ENCODE assay signal across 32 cellular contexts in the genomic region with DNA sequence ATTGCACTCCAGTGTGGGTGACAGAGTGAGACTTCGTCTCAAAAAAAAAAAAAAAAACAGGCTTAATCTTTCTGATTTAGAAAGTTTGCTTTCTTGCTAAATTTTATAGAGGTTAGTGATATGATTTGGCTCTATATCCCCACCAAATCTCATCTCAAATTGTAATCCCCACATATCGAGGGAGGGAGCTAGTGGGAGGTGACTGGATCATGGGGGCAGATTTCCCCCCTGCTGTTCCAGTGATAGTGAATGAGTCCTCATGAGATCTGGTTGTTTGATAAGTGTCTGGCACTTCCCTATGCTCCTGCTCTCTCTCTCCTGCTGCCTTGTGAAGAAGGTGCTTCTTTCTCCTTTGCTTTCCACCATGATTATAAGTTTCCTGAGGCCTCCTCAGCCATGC.
"Had no signal": no experiment of that assay in that cellular context is flagged by ENCODE, and none has a peak within 500 bp of the region (broad histone marks: within the 10 kb centered on the region; RNA-seq: fewer than 3 reads in every experiment).

No MANE protein-coding gene starts in this region.

- H3K4me3 ChIP-seq: coronary artery, dorsolateral prefrontal cortex, esophagus muscularis mucosa, gastrocnemius medialis, heart left ventricle had no signal

- H3K36me3 Mint-ChIP-seq: activated CD4-positive, alpha-beta memory T cell treated with anti-CD3 and anti-CD28 coated beads for 36 hours; activated CD8-positive, alpha-beta memory T cell treated with anti-CD3 and anti-CD28 coated beads, Interleukin-2, amount 10 ng/mL, durations not matched to agents 7 days and 5 days; activated naive CD4-positive, alpha-beta T cell treated with anti-CD3 and anti-CD28 coated beads, Interleukin-2, amount 10 ng/mL, durations not matched to agents 7 days and 5 days; activated naive CD4-positive, alpha-beta T cell treated with anti-CD3 and anti-CD28 coated beads, Interleukin-2, amount 50 U/mL, for 72 hours; activated naive CD8-positive, alpha-beta T cell treated with anti-CD3 and anti-CD28 coated beads, Interleukin-2, amount 10 ng/mL, durations not matched to agents 7 days and 5 days had no signal

- H3K27ac Mint-ChIP-seq: activated CD4-positive, alpha-beta memory T cell treated with anti-CD3 and anti-CD28 coated beads for 36 hours; activated CD4-positive, alpha-beta T cell treated with anti-CD3 and anti-CD28 coated beads for 36 hours; activated CD4-positive, alpha-beta T cell treated with anti-CD3 and anti-CD28 coated beads, Interleukin-2, amount 10 ng/mL, durations not matched to agents 24 days and 14 days; activated CD8-positive, alpha-beta memory T cell treated with anti-CD3 and anti-CD28 coated beads, Interleukin-2, amount 10 ng/mL, durations not matched to agents 7 days and 5 days; activated CD8-positive, alpha-beta T cell treated with anti-CD3 and anti-CD28 coated beads, Interleukin-2, amount 10 ng/mL, durations not matched to agents 7 days and 5 days; activated naive CD4-positive, alpha-beta T cell treated with anti-CD3 and anti-CD28 coated beads, Interleukin-2, amount 10 ng/mL, durations not matched to agents 7 days and 5 days; activated naive CD4-positive, alpha-beta T cell treated with anti-CD3 and anti-CD28 coated beads, Interleukin-2, amount 50 U/mL, for 72 hours; activated naive CD8-positive, alpha-beta T cell treated with anti-CD3 and anti-CD28 coated beads, Interleukin-2, amount 10 ng/mL, durations not matched to agents 7 days and 5 days; activated T-helper 1 cell treated with anti-CD3 and anti-CD28 coated beads, Interleukin-12 subunit alpha, Interleukin-12 subunit beta, Interleukin-2, Interleukin-4 antibody, amounts not matched to agents 30 ng/mL and 10 ng/mL and 1 ng/mL, durations not matched to agents 14 hours and 24 hours and 36 hours; activated T-helper 2 cell treated with anti-CD3 and anti-CD28 coated beads, Interferon-gamma antibody, Interleukin-2, Interleukin-4, amounts not matched to agents 10 μg/mL and 5 μg/mL and 100 μg/mL, durations not matched to agents 14 hours and 24 hours and 36 hours; dendritic cell treated with granulocyte-macrophage colony-stimulating factor and Interleukin-4, amounts not matched to agents 40 ng/mL and 50 ng/mL, for 4 days; T-helper 17 cell; T-helper 2 cell treated with Interferon-gamma antibody and Interleukin-4, amounts not matched to agents 5 μg/mL and 100 μg/mL, for 36 hours had no signal

- DNase-seq: activated CD4-positive, alpha-beta memory T cell treated with anti-CD3 and anti-CD28 coated beads for 36 hours; activated CD4-positive, alpha-beta T cell treated with anti-CD3 and anti-CD28 coated beads for 36 hours; activated CD4-positive, alpha-beta T cell treated with anti-CD3 and anti-CD28 coated beads, Interleukin-2, amount 10 ng/mL, durations not matched to agents 24 days and 14 days; activated CD4-positive, CD25-positive, alpha-beta regulatory T cell; activated CD4-positive, CD25-positive, alpha-beta regulatory T cell treated with anti-CD3 and anti-CD28 coated beads, Interleukin-2, amount 50 U/mL, for 72 hours; activated CD8-positive, alpha-beta memory T cell treated with anti-CD3 and anti-CD28 coated beads, Interleukin-2, amount 10 ng/mL, durations not matched to agents 7 days and 5 days; activated CD8-positive, alpha-beta memory T cell treated with anti-CD3 and anti-CD28 coated beads, Interleukin-2, amount 50 U/mL, for 4 hours; activated CD8-positive, alpha-beta T cell treated with anti-CD3 and anti-CD28 coated beads, Interleukin-2, amount 10 ng/mL, durations not matched to agents 7 days and 5 days; activated effector memory CD4-positive, alpha-beta T cell treated with anti-CD3 and anti-CD28 coated beads, Interleukin-2, amount 50 U/mL, for 16 hours; activated naive CD4-positive, alpha-beta T cell treated with anti-CD3 and anti-CD28 coated beads, Interleukin-2, amount 10 ng/mL, durations not matched to agents 7 days and 5 days; activated naive CD8-positive, alpha-beta T cell treated with anti-CD3 and anti-CD28 coated beads, Interleukin-2, amount 10 ng/mL, durations not matched to agents 7 days and 5 days; activated T-cell treated with anti-CD3 and anti-CD28 coated beads, Interleukin-2, amount 50 U/mL, for 1 hour; activated T-cell treated with anti-CD3 and anti-CD28 coated beads, Interleukin-2, amount 50 U/mL, for 48 hours; brain microvascular endothelial cell; dorsolateral prefrontal cortex; effector memory CD4-positive, alpha-beta T cell; erythroblast; foreskin keratinocyte; gastrocnemius medialis; glutamatergic neuron; heart left ventricle; T-helper 1 cell; T-helper 17 cell; T1000 had no signal

- H3K27me3 Mint-ChIP-seq: activated CD4-positive, alpha-beta memory T cell treated with anti-CD3 and anti-CD28 coated beads for 36 hours; activated CD4-positive, alpha-beta T cell treated with anti-CD3 and anti-CD28 coated beads for 36 hours; activated CD4-positive, alpha-beta T cell treated with anti-CD3 and anti-CD28 coated beads, Interleukin-2, amount 10 ng/mL, durations not matched to agents 24 days and 14 days; central memory CD8-positive, alpha-beta T cell had no signal

- H3K27ac ChIP-seq: brain microvascular endothelial cell, coronary artery, dorsolateral prefrontal cortex, esophagus muscularis mucosa, foreskin keratinocyte, gastrocnemius medialis, heart left ventricle had no signal

- H3K36me3 ChIP-seq: brain microvascular endothelial cell, esophagus muscularis mucosa, gastrocnemius medialis, heart left ventricle had no signal

- H3K9me3 Mint-ChIP-seq: activated CD4-positive, alpha-beta memory T cell treated with anti-CD3 and anti-CD28 coated beads for 36 hours; activated CD4-positive, alpha-beta T cell treated with anti-CD3 and anti-CD28 coated beads, Interleukin-2, amount 10 ng/mL, durations not matched to agents 24 days and 14 days; activated naive CD4-positive, alpha-beta T cell treated with anti-CD3 and anti-CD28 coated beads, Interleukin-2, amount 10 ng/mL, durations not matched to agents 7 days and 5 days; activated naive CD4-positive, alpha-beta T cell treated with anti-CD3 and anti-CD28 coated beads, Interleukin-2, amount 50 U/mL, for 72 hours; activated naive CD8-positive, alpha-beta T cell treated with anti-CD3 and anti-CD28 coated beads, Interleukin-2, amount 10 ng/mL, durations not matched to agents 7 days and 5 days; activated T-helper 1 cell treated with anti-CD3 and anti-CD28 coated beads, Interleukin-12 subunit alpha, Interleukin-12 subunit beta, Interleukin-2, Interleukin-4 antibody, amounts not matched to agents 30 ng/mL and 10 ng/mL and 1 ng/mL, durations not matched to agents 14 hours and 24 hours and 36 hours; activated T-helper 2 cell treated with anti-CD3 and anti-CD28 coated beads, Interferon-gamma antibody, Interleukin-2, Interleukin-4, amounts not matched to agents 10 μg/mL and 5 μg/mL and 100 μg/mL, durations not matched to agents 14 hours and 24 hours and 36 hours; central memory CD8-positive, alpha-beta T cell; dendritic cell treated with granulocyte-macrophage colony-stimulating factor and Interleukin-4, amounts not matched to agents 40 ng/mL and 50 ng/mL, for 4 days; T-helper 2 cell treated with Interferon-gamma antibody and Interleukin-4, amounts not matched to agents 5 μg/mL and 100 μg/mL, for 36 hours had no signal

- H3K4me3 Mint-ChIP-seq: activated CD4-positive, alpha-beta memory T cell treated with anti-CD3 and anti-CD28 coated beads for 36 hours; activated CD4-positive, alpha-beta T cell treated with anti-CD3 and anti-CD28 coated beads for 36 hours; activated CD4-positive, alpha-beta T cell treated with anti-CD3 and anti-CD28 coated beads, Interleukin-2, amount 10 ng/mL, durations not matched to agents 24 days and 14 days; activated CD8-positive, alpha-beta memory T cell treated with anti-CD3 and anti-CD28 coated beads, Interleukin-2, amount 10 ng/mL, durations not matched to agents 7 days and 5 days; activated CD8-positive, alpha-beta T cell treated with anti-CD3 and anti-CD28 coated beads, Interleukin-2, amount 10 ng/mL, durations not matched to agents 7 days and 5 days; activated naive CD4-positive, alpha-beta T cell treated with anti-CD3 and anti-CD28 coated beads, Interleukin-2, amount 10 ng/mL, durations not matched to agents 7 days and 5 days; activated naive CD8-positive, alpha-beta T cell treated with anti-CD3 and anti-CD28 coated beads, Interleukin-2, amount 10 ng/mL, durations not matched to agents 7 days and 5 days; activated T-helper 1 cell treated with anti-CD3 and anti-CD28 coated beads, Interleukin-12 subunit alpha, Interleukin-12 subunit beta, Interleukin-2, Interleukin-4 antibody, amounts not matched to agents 30 ng/mL and 10 ng/mL and 1 ng/mL, durations not matched to agents 14 hours and 24 hours and 36 hours; central memory CD8-positive, alpha-beta T cell; dendritic cell treated with granulocyte-macrophage colony-stimulating factor and Interleukin-4, amounts not matched to agents 40 ng/mL and 50 ng/mL, for 4 days; T-helper 17 cell; T-helper 2 cell treated with Interferon-gamma antibody and Interleukin-4, amounts not matched to agents 5 μg/mL and 100 μg/mL, for 36 hours had no signal

- H3K9me3 ChIP-seq: esophagus muscularis mucosa, gastrocnemius medialis, heart left ventricle had no signal

- H3K27me3 ChIP-seq: brain microvascular endothelial cell, dorsolateral prefrontal cortex, esophagus muscularis mucosa, gastrocnemius medialis, heart left ventricle had no signal

- H3K4me1 Mint-ChIP-seq: activated CD4-positive, alpha-beta T cell treated with anti-CD3 and anti-CD28 coated beads for 36 hours; activated CD4-positive, alpha-beta T cell treated with anti-CD3 and anti-CD28 coated beads, Interleukin-2, amount 10 ng/mL, durations not matched to agents 24 days and 14 days; activated CD8-positive, alpha-beta memory T cell treated with anti-CD3 and anti-CD28 coated beads, Interleukin-2, amount 10 ng/mL, durations not matched to agents 7 days and 5 days; activated naive CD4-positive, alpha-beta T cell treated with anti-CD3 and anti-CD28 coated beads, Interleukin-2, amount 10 ng/mL, durations not matched to agents 7 days and 5 days; central memory CD8-positive, alpha-beta T cell had no signal

- H3K4me1 ChIP-seq: esophagus muscularis mucosa, foreskin keratinocyte, gastrocnemius medialis, heart left ventricle had no signal

- ATAC-seq: activated CD4-positive, alpha-beta T cell treated with anti-CD3 and anti-CD28 coated beads for 36 hours; activated CD8-positive, alpha-beta memory T cell treated with anti-CD3 and anti-CD28 coated beads, Interleukin-2, amount 10 ng/mL, durations not matched to agents 7 days and 5 days; activated CD8-positive, alpha-beta T cell treated with anti-CD3 and anti-CD28 coated beads, Interleukin-2, amount 10 ng/mL, durations not matched to agents 7 days and 5 days; activated naive CD4-positive, alpha-beta T cell treated with anti-CD3 and anti-CD28 coated beads, Interleukin-2, amount 50 U/mL, for 72 hours; foreskin keratinocyte; gastrocnemius medialis; heart left ventricle; T-helper 17 cell had no signal
